16 cellular contexts compared by ENCODE assay signal in the genomic region with DNA sequence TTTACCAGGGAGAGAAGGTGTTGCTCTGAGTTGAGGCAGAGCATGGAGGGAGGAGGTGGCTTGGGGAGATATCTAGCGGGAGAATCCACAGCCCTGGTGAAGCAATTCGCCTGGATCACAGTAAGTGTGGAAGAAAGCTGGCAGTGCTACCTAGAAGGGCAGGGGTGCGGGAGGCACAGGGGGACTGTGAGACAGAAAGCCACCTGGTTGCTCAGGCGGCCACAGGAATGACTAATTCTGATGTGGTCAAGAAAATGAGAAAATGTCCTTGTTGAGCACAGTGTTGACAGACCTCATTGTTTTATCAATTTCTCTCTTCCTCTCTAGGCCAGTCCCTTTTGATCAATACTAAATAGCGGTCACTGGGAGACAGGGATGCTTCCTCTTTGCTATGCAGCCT.
A peak's percentile ranks its signal among the peaks of the same experiment; 100 is the strongest.
DNase-seq lines count a peak whose midpoint lies in the region; ATAC-seq, FAIRE-seq and TF ChIP-seq lines count a peak whose summit lies in the region.
"Had no signal": no experiment of that assay in that cellular context is flagged by ENCODE, and none has a peak within 500 bp of the region (broad histone marks: within the 10 kb centered on the region; RNA-seq: fewer than 3 reads in every experiment).

No MANE protein-coding gene starts in this region.

- no peak overlapping the region for H3K4me3 ChIP-seq in endodermal cell (ENCODE audit: low read length)
- H3K4me3 ChIP-seq: A549, GM23248 had no signal

- H3K27ac ChIP-seq in endodermal cell (ENCODE audit: low read depth, low read length) = peak overlapping the region; percentile 77
- H3K27ac ChIP-seq: A549, C4-2B, GM23248, HL-60 had no signal

- H3K36me3 ChIP-seq in endodermal cell (ENCODE audit: control insufficient read depth, insufficient read depth, low read length) = peaks cover 3% of the 10 kb centered on the region

- no peaks in the 10 kb centered on the region for H3K4me1 ChIP-seq in endodermal cell (ENCODE audit: control insufficient read depth, insufficient read depth, low read length)

- no peak for FAIRE-seq in GM12892 (lab: Jason Lieb, UNC)
- FAIRE-seq: A549, H54 had no signal

- TF ChIP-seq CTCF in endodermal cell (conservative IDR thresholded peaks at IDR 0.05) (no peak), progenitor cell of endocrine pancreas (IDR thresholded peaks at IDR 0.05; ENCODE audit: unreplicated experiment) (no peak)

- DNase-seq in M059J (ENCODE audit: low read depth) = peak; percentile 5
- DNase-seq in T-helper 17 cell = no peak
- DNase-seq in endodermal cell = no peak
- no peak for DNase-seq in progenitor cell of endocrine pancreas (ENCODE audit: low spot score, unreplicated experiment)
- no peak for DNase-seq in stimulated activated CD4-positive, alpha-beta T cell treated with anti-CD3 and anti-CD28 coated beads, Interleukin-2, amount 100 ng/mL, for 24 hours
- DNase-seq in GM12892 (ENCODE audit: insufficient read length) = no peak
- DNase-seq: BE2C; CD4-positive, alpha-beta memory T cell; DND-41; GDM1; GM23248 had no signal

- WGBS in endodermal cell (ENCODE audit: insufficient coverage in 1 of 2, insufficient read length in 1 of 2), 2 experiments = 58 to 73% methylated on average over 4 to 5 of the region's 5 CpGs

- no peak for TF ChIP-seq POLR2A in GM12892 (IDR thresholded peaks at IDR 0.05; ENCODE audit: low read depth, low read length)

- H3K27me3 Mint-ChIP-seq in T-helper 17 cell (no peaks in the 10 kb centered on the region), endodermal cell (ENCODE audit: insufficient read depth) (no peaks in the 10 kb centered on the region), progenitor cell of endocrine pancreas (no peaks in the 10 kb centered on the region)
- H3K27me3 Mint-ChIP-seq: CD4-positive, alpha-beta memory T cell had no signal

- no peak overlapping the region for H3K9ac ChIP-seq in endodermal cell (ENCODE audit: extremely low read depth, low read length, poor library complexity, severe bottlenecking)
- H3K9ac ChIP-seq: GM23248 had no signal

- peaks cover 25% of the 10 kb centered on the region for H3K36me3 Mint-ChIP-seq in T-helper 17 cell (ENCODE audit: low read depth)
- H3K36me3 Mint-ChIP-seq in endodermal cell (ENCODE audit: low read depth) = peaks cover 8% of the 10 kb centered on the region
- peaks cover 4% of the 10 kb centered on the region for H3K36me3 Mint-ChIP-seq in progenitor cell of endocrine pancreas (ENCODE audit: insufficient read depth)

- no peaks in the 10 kb centered on the region for H3K27me3 ChIP-seq in endodermal cell (ENCODE audit: control insufficient read depth, insufficient read depth, low read length, poor library complexity, severe bottlenecking)
- H3K27me3 ChIP-seq: BE2C had no signal

- ATAC-seq in T-helper 17 cell (no peak), GM18519 (IDR thresholded peaks at IDR 0.05; ENCODE audit: low FRiP score, unreplicated experiment) (no peak)
- ATAC-seq: A549 had no signal

- H3K4me3 Mint-ChIP-seq in T-helper 17 cell (peak overlapping the region; percentile 28), endodermal cell (no peak overlapping the region), progenitor cell of endocrine pancreas (ENCODE audit: low read depth) (no peak overlapping the region)
- H3K4me3 Mint-ChIP-seq: CD4-positive, alpha-beta memory T cell had no signal

- H3K27ac Mint-ChIP-seq in T-helper 17 cell (peak overlapping the region; percentile 57), endodermal cell (no peak overlapping the region), progenitor cell of endocrine pancreas (peak overlapping the region; percentile 47)

- H3K9me3 ChIP-seq in T-helper 17 cell (ENCODE audit: control insufficient read depth, low read length, poor library complexity, severe bottlenecking) (no peaks in the 10 kb centered on the region), endodermal cell (ENCODE audit: control insufficient read depth, low read length) (no peaks in the 10 kb centered on the region)
- H3K9me3 ChIP-seq: A549, BE2C had no signal

- H3K4me1 Mint-ChIP-seq in T-helper 17 cell = peaks cover 19% of the 10 kb centered on the region
- peaks cover 10% of the 10 kb centered on the region for H3K4me1 Mint-ChIP-seq in endodermal cell
- peaks cover 13% of the 10 kb centered on the region for H3K4me1 Mint-ChIP-seq in progenitor cell of endocrine pancreas (ENCODE audit: low read depth)

- H3K9me3 Mint-ChIP-seq in endodermal cell (peaks cover 7% of the 10 kb centered on the region), progenitor cell of endocrine pancreas (ENCODE audit: low read depth) (peaks cover 3% of the 10 kb centered on the region)
